ENCODE assay signal across 1 cellular context in the genomic region with DNA sequence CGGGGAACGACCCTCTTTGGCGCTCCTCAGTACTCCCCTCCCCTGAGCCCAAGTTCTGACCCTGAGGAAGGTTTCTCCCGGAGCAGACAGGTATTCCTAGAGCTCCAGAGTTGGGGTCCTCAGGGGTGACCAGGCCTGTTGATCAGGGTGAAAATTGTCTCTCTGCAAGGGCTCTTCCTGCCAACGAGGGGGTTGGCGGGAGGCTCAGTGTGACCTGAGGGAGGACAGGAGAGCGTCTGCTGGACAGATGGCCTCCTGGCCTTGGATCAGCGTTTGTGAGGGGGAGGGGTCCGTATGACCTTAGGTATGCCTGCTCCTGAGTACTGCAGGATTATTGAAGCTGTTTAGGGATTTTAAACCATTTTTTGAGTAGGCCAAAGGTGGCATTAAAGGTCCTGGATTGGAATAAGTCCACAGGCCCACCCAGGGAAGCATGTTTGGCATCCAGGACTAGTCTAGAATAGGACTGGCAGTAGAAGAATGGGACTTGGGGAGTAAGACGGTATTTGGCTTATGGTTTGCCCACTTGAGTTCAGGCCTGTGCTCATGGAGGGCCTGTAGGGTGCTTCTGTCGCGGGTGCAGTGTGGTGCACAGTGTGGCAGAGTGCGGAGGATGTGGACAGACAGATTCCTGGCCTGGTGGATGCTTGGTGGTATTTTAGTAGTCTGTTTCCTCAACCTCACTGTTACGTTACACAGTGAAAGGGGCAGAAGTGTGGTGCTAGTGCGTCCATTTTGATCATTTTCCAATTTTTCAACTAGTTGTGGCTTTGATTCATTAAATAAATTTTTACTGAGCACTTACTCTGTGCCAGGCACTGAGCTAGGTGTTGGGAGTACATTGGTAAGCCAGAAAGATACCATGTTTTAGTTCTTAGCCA.
TF ChIP-seq lines count a peak whose summit lies in the region.

No MANE protein-coding gene starts in this region.

TF ChIP-seq in GM23338, 12 proteins besides CTCF, POLR2A, EP300 and RAD21 (continued from another document):
- TF ChIP-seq, protein P1, sequence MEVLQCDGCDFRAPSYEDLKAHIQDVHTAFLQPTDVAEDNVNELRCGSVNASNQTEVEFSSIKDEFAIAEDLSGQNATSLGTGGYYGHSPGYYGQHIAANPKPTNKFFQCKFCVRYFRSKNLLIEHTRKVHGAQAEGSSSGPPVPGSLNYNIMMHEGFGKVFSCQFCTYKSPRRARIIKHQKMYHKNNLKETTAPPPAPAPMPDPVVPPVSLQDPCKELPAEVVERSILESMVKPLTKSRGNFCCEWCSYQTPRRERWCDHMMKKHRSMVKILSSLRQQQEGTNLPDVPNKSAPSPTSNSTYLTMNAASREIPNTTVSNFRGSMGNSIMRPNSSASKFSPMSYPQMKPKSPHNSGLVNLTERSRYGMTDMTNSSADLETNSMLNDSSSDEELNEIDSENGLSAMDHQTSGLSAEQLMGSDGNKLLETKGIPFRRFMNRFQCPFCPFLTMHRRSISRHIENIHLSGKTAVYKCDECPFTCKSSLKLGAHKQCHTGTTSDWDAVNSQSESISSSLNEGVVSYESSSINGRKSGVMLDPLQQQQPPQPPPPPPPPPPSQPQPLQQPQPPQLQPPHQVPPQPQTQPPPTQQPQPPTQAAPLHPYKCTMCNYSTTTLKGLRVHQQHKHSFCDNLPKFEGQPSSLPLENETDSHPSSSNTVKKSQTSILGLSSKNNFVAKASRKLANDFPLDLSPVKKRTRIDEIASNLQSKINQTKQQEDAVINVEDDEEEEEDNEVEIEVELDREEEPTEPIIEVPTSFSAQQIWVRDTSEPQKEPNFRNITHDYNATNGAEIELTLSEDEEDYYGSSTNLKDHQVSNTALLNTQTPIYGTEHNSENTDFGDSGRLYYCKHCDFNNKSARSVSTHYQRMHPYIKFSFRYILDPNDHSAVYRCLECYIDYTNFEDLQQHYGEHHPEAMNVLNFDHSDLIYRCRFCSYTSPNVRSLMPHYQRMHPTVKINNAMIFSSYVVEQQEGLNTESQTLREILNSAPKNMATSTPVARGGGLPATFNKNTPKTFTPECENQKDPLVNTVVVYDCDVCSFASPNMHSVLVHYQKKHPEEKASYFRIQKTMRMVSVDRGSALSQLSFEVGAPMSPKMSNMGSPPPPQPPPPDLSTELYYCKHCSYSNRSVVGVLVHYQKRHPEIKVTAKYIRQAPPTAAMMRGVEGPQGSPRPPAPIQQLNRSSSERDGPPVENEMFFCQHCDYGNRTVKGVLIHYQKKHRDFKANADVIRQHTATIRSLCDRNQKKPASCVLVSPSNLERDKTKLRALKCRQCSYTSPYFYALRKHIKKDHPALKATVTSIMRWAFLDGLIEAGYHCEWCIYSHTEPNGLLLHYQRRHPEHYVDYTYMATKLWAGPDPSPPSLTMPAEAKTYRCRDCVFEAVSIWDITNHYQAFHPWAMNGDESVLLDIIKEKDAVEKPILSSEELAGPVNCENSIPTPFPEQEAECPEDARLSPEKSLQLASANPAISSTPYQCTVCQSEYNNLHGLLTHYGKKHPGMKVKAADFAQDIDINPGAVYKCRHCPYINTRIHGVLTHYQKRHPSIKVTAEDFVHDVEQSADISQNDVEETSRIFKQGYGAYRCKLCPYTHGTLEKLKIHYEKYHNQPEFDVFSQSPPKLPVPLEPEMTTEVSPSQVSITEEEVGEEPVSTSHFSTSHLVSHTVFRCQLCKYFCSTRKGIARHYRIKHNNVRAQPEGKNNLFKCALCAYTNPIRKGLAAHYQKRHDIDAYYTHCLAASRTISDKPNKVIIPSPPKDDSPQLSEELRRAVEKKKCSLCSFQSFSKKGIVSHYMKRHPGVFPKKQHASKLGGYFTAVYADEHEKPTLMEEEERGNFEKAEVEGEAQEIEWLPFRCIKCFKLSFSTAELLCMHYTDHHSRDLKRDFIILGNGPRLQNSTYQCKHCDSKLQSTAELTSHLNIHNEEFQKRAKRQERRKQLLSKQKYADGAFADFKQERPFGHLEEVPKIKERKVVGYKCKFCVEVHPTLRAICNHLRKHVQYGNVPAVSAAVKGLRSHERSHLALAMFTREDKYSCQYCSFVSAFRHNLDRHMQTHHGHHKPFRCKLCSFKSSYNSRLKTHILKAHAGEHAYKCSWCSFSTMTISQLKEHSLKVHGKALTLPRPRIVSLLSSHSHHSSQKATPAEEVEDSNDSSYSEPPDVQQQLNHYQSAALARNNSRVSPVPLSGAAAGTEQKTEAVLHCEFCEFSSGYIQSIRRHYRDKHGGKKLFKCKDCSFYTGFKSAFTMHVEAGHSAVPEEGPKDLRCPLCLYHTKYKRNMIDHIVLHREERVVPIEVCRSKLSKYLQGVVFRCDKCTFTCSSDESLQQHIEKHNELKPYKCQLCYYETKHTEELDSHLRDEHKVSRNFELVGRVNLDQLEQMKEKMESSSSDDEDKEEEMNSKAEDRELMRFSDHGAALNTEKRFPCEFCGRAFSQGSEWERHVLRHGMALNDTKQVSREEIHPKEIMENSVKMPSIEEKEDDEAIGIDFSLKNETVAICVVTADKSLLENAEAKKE (CRISPR knock-in tag; IDR thresholded peaks at IDR 0.05) = no peak
- TF ChIP-seq POLR2AphosphoS5 (IDR thresholded peaks at IDR 0.05; ENCODE audit: low read depth) = no peak
- no peak for TF ChIP-seq EZH2 (IDR thresholded peaks at IDR 0.05; ENCODE audit: low read depth, unreplicated experiment)
- TF ChIP-seq CREB1 (CRISPR knock-in tag; IDR thresholded peaks at IDR 0.05; ENCODE audit: low read depth) = no peak
- TF ChIP-seq, protein P2, sequence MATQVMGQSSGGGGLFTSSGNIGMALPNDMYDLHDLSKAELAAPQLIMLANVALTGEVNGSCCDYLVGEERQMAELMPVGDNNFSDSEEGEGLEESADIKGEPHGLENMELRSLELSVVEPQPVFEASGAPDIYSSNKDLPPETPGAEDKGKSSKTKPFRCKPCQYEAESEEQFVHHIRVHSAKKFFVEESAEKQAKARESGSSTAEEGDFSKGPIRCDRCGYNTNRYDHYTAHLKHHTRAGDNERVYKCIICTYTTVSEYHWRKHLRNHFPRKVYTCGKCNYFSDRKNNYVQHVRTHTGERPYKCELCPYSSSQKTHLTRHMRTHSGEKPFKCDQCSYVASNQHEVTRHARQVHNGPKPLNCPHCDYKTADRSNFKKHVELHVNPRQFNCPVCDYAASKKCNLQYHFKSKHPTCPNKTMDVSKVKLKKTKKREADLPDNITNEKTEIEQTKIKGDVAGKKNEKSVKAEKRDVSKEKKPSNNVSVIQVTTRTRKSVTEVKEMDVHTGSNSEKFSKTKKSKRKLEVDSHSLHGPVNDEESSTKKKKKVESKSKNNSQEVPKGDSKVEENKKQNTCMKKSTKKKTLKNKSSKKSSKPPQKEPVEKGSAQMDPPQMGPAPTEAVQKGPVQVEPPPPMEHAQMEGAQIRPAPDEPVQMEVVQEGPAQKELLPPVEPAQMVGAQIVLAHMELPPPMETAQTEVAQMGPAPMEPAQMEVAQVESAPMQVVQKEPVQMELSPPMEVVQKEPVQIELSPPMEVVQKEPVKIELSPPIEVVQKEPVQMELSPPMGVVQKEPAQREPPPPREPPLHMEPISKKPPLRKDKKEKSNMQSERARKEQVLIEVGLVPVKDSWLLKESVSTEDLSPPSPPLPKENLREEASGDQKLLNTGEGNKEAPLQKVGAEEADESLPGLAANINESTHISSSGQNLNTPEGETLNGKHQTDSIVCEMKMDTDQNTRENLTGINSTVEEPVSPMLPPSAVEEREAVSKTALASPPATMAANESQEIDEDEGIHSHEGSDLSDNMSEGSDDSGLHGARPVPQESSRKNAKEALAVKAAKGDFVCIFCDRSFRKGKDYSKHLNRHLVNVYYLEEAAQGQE (IDR thresholded peaks at IDR 0.05; ENCODE audit: unreplicated experiment) = no peak
- no peak for TF ChIP-seq ZNF331 (CRISPR knock-in tag; IDR thresholded peaks at IDR 0.05; ENCODE audit: low read depth)
- TF ChIP-seq NANOG (IDR thresholded peaks at IDR 0.05; ENCODE audit: borderline replicate concordance) = no peak
TF ChIP-seq in GM23338: peak in this region for 0.
